5 cellular contexts compared by ENCODE assay signal in genomic region chr15:35238448-35238847, GRCh38.
A peak's percentile ranks its signal among the peaks of the same experiment; 100 is the strongest.
DNase-seq lines count a peak whose midpoint lies in the region; ATAC-seq and TF ChIP-seq lines count a peak whose summit lies in the region.
"Not testable (repeated sequence)": the region's sequence is repeated elsewhere in the genome, so short reads cannot be mapped to it uniquely, and the experiment has no call there.

No MANE protein-coding gene starts in this region.

- RAD21 ChIA-PET in HCT116 (lab: Charles Lee; ENCODE audit: low non-redundant PET in 1 of 2, low total read pairs in 2 of 2, uncharacterized antibody in 2 of 2, unreplicated experiment in 2 of 2), result not testable (repeated sequence)

- TF ChIP-seq CTCF in HCT116 (IDR thresholded peaks at IDR 0.05 in 2 of 3, conservative IDR thresholded peaks at IDR 0.05 in 1 of 3; ENCODE audit: borderline replicate concordance in 1 of 3, insufficient read depth in 1 of 3, low read depth in 2 of 3, low read length in 2 of 3); WTC11 (IDR thresholded peaks at IDR 0.05); osteoblast (IDR thresholded peaks at IDR 0.05; ENCODE audit: extremely low read depth, low read depth, low read length): not testable (repeated sequence)

- POLR2A ChIA-PET in HCT116 (lab: Charles Lee); WTC11 (lab: Charles Lee): not testable (repeated sequence)

- BruUV-seq in HCT116 (replicated peaks; lab: Mats Ljungman, UMichigan), result not testable (repeated sequence)

- H3K4me3 Mint-ChIP-seq in WTC11, result not testable (repeated sequence)

- TF ChIP-seq RAD21 in HCT116 (IDR thresholded peaks at IDR 0.05; ENCODE audit: low read depth), result not testable (repeated sequence)

- H4K20me1 ChIP-seq in HCT116 (ENCODE audit: insufficient read depth); osteoblast (ENCODE audit: insufficient read depth, low read length): not testable (repeated sequence)

- H3K36me3 Mint-ChIP-seq in WTC11, result peaks cover 24% of the 10 kb centered on the region

- 0 out of 2 replicates have a peak overlapping the region, but pooled peaks have one; percentile 19 for H3K9ac ChIP-seq in ES-I3 (ENCODE audit: low read depth, low read length)
- H3K9ac ChIP-seq in HCT116 (ENCODE audit: low read length), result not testable (repeated sequence)
- H3K9ac ChIP-seq in HUES6 (ENCODE audit: low read length), result peak overlapping the region; percentile 44

- not testable (repeated sequence) for H3K4me3 ChIP-seq in HCT116 (replicated peaks in 1 of 2; ENCODE audit: low read depth in 1 of 2, low read length in 2 of 2); osteoblast (ENCODE audit: insufficient read depth, low read length)
- peak overlapping the region; percentile 36; the same call in 1 of the 2 replicates for H3K4me3 ChIP-seq in HUES6 (ENCODE audit: low read depth, low read length)

- not testable (repeated sequence) for H3K79me2 ChIP-seq in HCT116 (ENCODE audit: insufficient read depth, low read length); osteoblast (ENCODE audit: insufficient read depth, low read length)

- not testable (repeated sequence) for TF ChIP-seq POLR2A in HCT116 (IDR thresholded peaks at IDR 0.05; ENCODE audit: borderline replicate concordance, extremely low read depth, insufficient read depth, insufficient read length)

- not testable (repeated sequence) for ATAC-seq in HCT116
- ATAC-seq in WTC11, result peak; percentile 80

- not testable (repeated sequence) for H2AFZ ChIP-seq in HCT116 (ENCODE audit: low read depth, low read length, poor library complexity, severe bottlenecking); osteoblast (ENCODE audit: low read length)

- not testable (repeated sequence) for H3K27ac ChIP-seq in HCT116 (ENCODE audit: low read depth, low read length); osteoblast (ENCODE audit: low read depth, low read length)
- peak overlapping the region; percentile 55; the same call in 1 of the 2 replicates for H3K27ac ChIP-seq in HUES6 (ENCODE audit: low read depth, low read length)

- intact Hi-C loops in HCT116 (cut with micrococcal nuclease), result not testable (repeated sequence)

- H3K9me3 ChIP-seq in ES-I3 (ENCODE audit: control insufficient read depth, insufficient read depth, low read length); HCT116 (ENCODE audit: control insufficient read depth in 1 of 2, insufficient read depth in 1 of 2, low read depth in 1 of 2, low read length in 2 of 2); HUES6 (ENCODE audit: control insufficient read depth, insufficient read depth, low read depth, low read length); osteoblast (ENCODE audit: low read depth, low read length): not testable (repeated sequence)

- H3K4me1 ChIP-seq in ES-I3 (ENCODE audit: insufficient read depth, low read length); HCT116 (ENCODE audit: control insufficient read depth in 1 of 2, insufficient read depth in 2 of 2, low read length in 2 of 2); HUES6 (ENCODE audit: control insufficient read depth, insufficient read depth, low read length); osteoblast (ENCODE audit: insufficient read depth, low read length): not testable (repeated sequence)

- H3K36me3 ChIP-seq in ES-I3 (ENCODE audit: insufficient read depth, low read length); HCT116 (ENCODE audit: control insufficient read depth in 1 of 2, insufficient read depth in 2 of 2, low read length in 2 of 2); HUES6 (ENCODE audit: control insufficient read depth, insufficient read depth, low read length); osteoblast (ENCODE audit: insufficient read depth, low read length): not testable (repeated sequence)

- CTCF ChIA-PET in HCT116 (lab: Charles Lee), result not testable (repeated sequence)
- CTCF ChIA-PET in WTC11 (lab: Charles Lee), result interaction anchor here (0.8 kb wide), 1 partner anchor 51 kb away, joined by 3 read pairs; no protein-coding TSS in a partner anchor

- H3K9me3 Mint-ChIP-seq in WTC11, result peaks cover 13% of the 10 kb centered on the region

- peaks cover 30% of the 10 kb centered on the region for H3K4me1 Mint-ChIP-seq in WTC11

- H3K27me3 ChIP-seq in HCT116 (ENCODE audit: insufficient read depth, low read length); HUES6 (ENCODE audit: control insufficient read depth, insufficient read depth, low read length); osteoblast (ENCODE audit: insufficient read depth, low read length): not testable (repeated sequence)

- peak overlapping the region; percentile 99 for H3K27ac Mint-ChIP-seq in WTC11

- not testable (repeated sequence) for H3K9me2 ChIP-seq in HCT116 (ENCODE audit: insufficient read depth)

- not testable (repeated sequence) for DNase-seq in HCT116 (ENCODE audit: low read depth, low spot score)
- DNase-seq in WTC11 (ENCODE audit: low spot score), result peak; percentile 36
- peak; percentile 9 for DNase-seq in osteoblast (ENCODE audit: insufficient read length, low spot score, missing footprints)

- not testable (repeated sequence) for H3K27me3 Mint-ChIP-seq in WTC11 (ENCODE audit: low read depth)

- H3K4me2 ChIP-seq in HCT116 (ENCODE audit: low read length), result 0 out of 2 replicates have a peak overlapping the region, but pooled peaks have one; percentile 3
- H3K4me2 ChIP-seq in osteoblast (ENCODE audit: insufficient read depth, low read length), result not testable (repeated sequence)

TF ChIP-seq in WTC11, 78 proteins besides CTCF, POLR2A, EP300 and RAD21:
- TF ChIP-seq TEAD1 (CRISPR knock-in tag; IDR thresholded peaks at IDR 0.05), result peak; percentile 54; the same call in 1 of the 2 replicates
